In the genomic region with DNA sequence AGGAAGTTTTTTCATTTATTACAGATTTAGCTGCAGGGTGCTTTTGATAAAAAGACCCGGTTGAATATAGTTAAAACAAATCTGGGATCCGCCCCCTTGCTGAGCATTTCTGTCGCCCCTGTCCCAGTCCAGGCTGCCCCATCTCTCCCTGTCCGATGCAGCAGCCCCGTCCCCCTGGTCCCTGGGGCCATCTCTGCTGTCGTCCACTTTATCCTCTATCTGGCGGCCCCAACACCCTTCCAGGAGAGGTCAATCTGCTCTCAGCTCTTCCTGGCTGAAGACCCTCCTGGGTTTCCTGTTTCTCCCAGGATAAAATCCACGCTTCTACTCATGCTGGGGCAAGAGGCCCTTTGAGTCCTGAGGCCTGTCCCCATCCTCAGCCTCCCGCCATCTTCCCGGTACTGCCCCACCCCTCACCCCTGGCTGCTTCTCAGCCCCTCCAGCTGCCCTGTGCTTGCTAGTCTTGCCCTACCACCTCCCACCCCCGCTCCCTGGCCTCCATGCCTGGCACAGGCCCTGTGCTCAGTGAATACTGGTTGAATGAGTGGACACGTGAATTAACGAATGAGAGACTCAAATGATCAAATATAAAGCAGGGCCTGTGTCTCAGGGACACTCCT, we compare ENCODE assay signal across 22 cellular contexts. TPM values are rescaled to one million over a fixed set of nuclear protein-coding genes. Genes with fewer than 3 reads are reported as not detected.
"Had no signal": no experiment of that assay in that cellular context is flagged by ENCODE, and none has a peak within 500 bp of the region (broad histone marks: within the 10 kb centered on the region; RNA-seq: fewer than 3 reads in every experiment).

No MANE protein-coding gene starts in this region.

- H3K4me1 ChIP-seq: left lung, lower lobe of right lung, psoas muscle, sigmoid colon, upper lobe of left lung had no signal

- H3K36me3 ChIP-seq: heart left ventricle, left lung, lower lobe of right lung, sigmoid colon, thoracic aorta, tibial nerve, upper lobe of left lung, uterus had no signal

- H3K4me3 ChIP-seq: heart left ventricle, left lung, lower lobe of right lung, psoas muscle, sigmoid colon, thoracic aorta, tibial nerve, upper lobe of left lung, uterus had no signal

- H3K27ac ChIP-seq: heart left ventricle, left lung, lower lobe of right lung, psoas muscle, sigmoid colon, thoracic aorta, tibial nerve, upper lobe of left lung, uterus had no signal

- ATAC-seq: heart left ventricle; left cardiac atrium; left lung; lower lobe of right lung; naive thymus-derived CD8-positive, alpha-beta T cell; psoas muscle; right cardiac atrium; stimulated activated naive B cell treated with anti-CD40 and anti-IgM and Interleukin-4, amounts not matched to agents 10 μg/mL and 1 μg/mL and 100 μg/mL, for 72 hours had no signal

- DNase-seq: cortex of kidney; hippocampal formation; left cardiac atrium; lower lobe of right lung; nephron progenitor cell; nucleus accumbens; psoas muscle; right cardiac atrium; sigmoid colon; stimulated activated naive B cell treated with anti-CD40 and anti-IgM and Interleukin-4, amounts not matched to agents 10 μg/mL and 1 μg/mL and 100 μg/mL, for 72 hours; uterus had no signal

- H3K9me3 ChIP-seq: left lung, lower lobe of right lung, psoas muscle, thoracic aorta, uterus had no signal

- H3K27me3 ChIP-seq: heart left ventricle, sigmoid colon, upper lobe of left lung, uterus had no signal

RNA-seq across cellular contexts. Expression of a gene that starts 16.0 kb away (rescaled TPM):
- total RNA-seq: fibroblast of villous mesenchyme; glomerular endothelial cell; kidney epithelial cell; myocyte; naive thymus-derived CD8-positive, alpha-beta T cell; osteocyte; thoracic aorta had no signal
- polyA plus RNA-seq: naive thymus-derived CD8-positive, alpha-beta T cell had no signal
